In genomic region chr10:5563991-5564536, GRCh38 we compare ENCODE assay signal across 8 cellular contexts. TPM values are rescaled to one million over a fixed set of nuclear protein-coding genes. Genes with fewer than 3 reads are reported as not detected.
DNase-seq lines count a peak whose midpoint lies in the region; ATAC-seq, FAIRE-seq and TF ChIP-seq lines count a peak whose summit lies in the region.

No MANE protein-coding gene starts in this region.

- no peaks in the 10 kb centered on the region for H3K27me3 ChIP-seq in right atrium auricular region

- no peaks in the 10 kb centered on the region for H3K9me3 ChIP-seq in right atrium auricular region

- H3K27me3 Mint-ChIP-seq in activated T-helper 1 cell treated with anti-CD3 and anti-CD28 coated beads, Interleukin-12 subunit alpha, Interleukin-12 subunit beta, Interleukin-2, Interleukin-4 antibody, amounts not matched to agents 30 ng/mL and 10 ng/mL and 1 ng/mL, durations not matched to agents 14 hours and 24 hours and 36 hours (ENCODE audit: insufficient read depth): peaks cover 4% of the 10 kb centered on the region

- H3K4me3 ChIP-seq in right atrium auricular region: no peak overlapping the region

- no peak for ATAC-seq in left lobe of liver
- peak; percentile 60 for ATAC-seq in stimulated activated naive CD8-positive, alpha-beta T cell treated with anti-CD3 and anti-CD28 coated beads, Interleukin-15, Interleukin-2, amounts not matched to agents 100 U/mL and 50 U/mL, for 24 hours

- peaks cover 19% of the 10 kb centered on the region for H3K4me1 Mint-ChIP-seq in activated T-helper 1 cell treated with anti-CD3 and anti-CD28 coated beads, Interleukin-12 subunit alpha, Interleukin-12 subunit beta, Interleukin-2, Interleukin-4 antibody, amounts not matched to agents 30 ng/mL and 10 ng/mL and 1 ng/mL, durations not matched to agents 14 hours and 24 hours and 36 hours (ENCODE audit: low read depth)

- peak; percentile 42 for DNase-seq in OCI-M1 (lab: John Stamatoyannopoulos, UW)
- peak; percentile 25 for DNase-seq in activated T-helper 1 cell treated with anti-CD3 and anti-CD28 coated beads, Interleukin-12 subunit alpha, Interleukin-12 subunit beta, Interleukin-2, Interleukin-4 antibody, amounts not matched to agents 30 ng/mL and 10 ng/mL and 1 ng/mL, durations not matched to agents 14 hours and 24 hours and 36 hours (ENCODE audit: low spot score)
- DNase-seq in left lobe of liver (ENCODE audit: low spot score): peak; percentile 37
- DNase-seq in stimulated activated naive CD8-positive, alpha-beta T cell treated with anti-CD3 and anti-CD28 coated beads, Interleukin-15, Interleukin-2, amounts not matched to agents 100 U/mL and 50 U/mL, for 24 hours: peak; percentile 17
- no peak for DNase-seq in SHP77 (lab: John Stamatoyannopoulos, UW)
- no peak for DNase-seq in Ammon's horn (ENCODE audit: low spot score)
- no peak for DNase-seq in right atrium auricular region (ENCODE audit: low spot score)
- DNase-seq in D721Med (ENCODE audit: insufficient read length, low spot score): no peak

- TF ChIP-seq CTCF in right atrium auricular region (IDR thresholded peaks at IDR 0.05) (no peak), D721Med (IDR thresholded peaks at IDR 0.05; ENCODE audit: insufficient read depth, missing control alignments) (no peak)

- H3K4me3 Mint-ChIP-seq in activated T-helper 1 cell treated with anti-CD3 and anti-CD28 coated beads, Interleukin-12 subunit alpha, Interleukin-12 subunit beta, Interleukin-2, Interleukin-4 antibody, amounts not matched to agents 30 ng/mL and 10 ng/mL and 1 ng/mL, durations not matched to agents 14 hours and 24 hours and 36 hours: peak overlapping the region; percentile 71

- no peak overlapping the region for H3K27ac ChIP-seq in right atrium auricular region

- no peaks in the 10 kb centered on the region for H3K36me3 ChIP-seq in right atrium auricular region

- peak overlapping the region; percentile 85 for H3K27ac Mint-ChIP-seq in activated T-helper 1 cell treated with anti-CD3 and anti-CD28 coated beads, Interleukin-12 subunit alpha, Interleukin-12 subunit beta, Interleukin-2, Interleukin-4 antibody, amounts not matched to agents 30 ng/mL and 10 ng/mL and 1 ng/mL, durations not matched to agents 14 hours and 24 hours and 36 hours

- no peaks in the 10 kb centered on the region for H3K9me3 Mint-ChIP-seq in activated T-helper 1 cell treated with anti-CD3 and anti-CD28 coated beads, Interleukin-12 subunit alpha, Interleukin-12 subunit beta, Interleukin-2, Interleukin-4 antibody, amounts not matched to agents 30 ng/mL and 10 ng/mL and 1 ng/mL, durations not matched to agents 14 hours and 24 hours and 36 hours

- intact Hi-C loops in activated T-helper 1 cell treated with anti-CD3 and anti-CD28 coated beads, Interleukin-12 subunit alpha, Interleukin-12 subunit beta, Interleukin-2, Interleukin-4 antibody, amounts not matched to agents 30 ng/mL and 10 ng/mL and 1 ng/mL, durations not matched to agents 14 hours and 24 hours and 36 hours (cut with micrococcal nuclease): loop anchor here (2.0 kb wide), 1 partner anchor 15 kb away; no protein-coding TSS in a partner anchor

- H3K36me3 Mint-ChIP-seq in activated T-helper 1 cell treated with anti-CD3 and anti-CD28 coated beads, Interleukin-12 subunit alpha, Interleukin-12 subunit beta, Interleukin-2, Interleukin-4 antibody, amounts not matched to agents 30 ng/mL and 10 ng/mL and 1 ng/mL, durations not matched to agents 14 hours and 24 hours and 36 hours (ENCODE audit: low read depth): no peaks in the 10 kb centered on the region

- no peak for FAIRE-seq in D721Med (lab: Jason Lieb, UNC)

- no peaks in the 10 kb centered on the region for H3K4me1 ChIP-seq in right atrium auricular region

RNA-seq across cellular contexts. Expression of gene CALML3, which starts 39.3 kb away (rescaled TPM):
- total RNA-seq in activated T-helper 1 cell treated with anti-CD3 and anti-CD28 coated beads, Interleukin-12 subunit alpha, Interleukin-12 subunit beta, Interleukin-2, Interleukin-4 antibody, amounts not matched to agents 30 ng/mL and 10 ng/mL and 1 ng/mL, durations not matched to agents 14 hours and 24 hours and 36 hours: not detected in 2 replicates
- total RNA-seq in left lobe of liver (not detected), right atrium auricular region (not detected)

Comparison
In these comparisons a context has a peak if more than half of its experiments do, and no peak if none do; other contexts are left out.
1. DNase-seq: peak in OCI-M1 (single experiment), activated T-helper 1 cell treated with anti-CD3 and anti-CD28 coated beads, Interleukin-12 subunit alpha, Interleukin-12 subunit beta, Interleukin-2, Interleukin-4 antibody, amounts not matched to agents 30 ng/mL and 10 ng/mL and 1 ng/mL, durations not matched to agents 14 hours and 24 hours and 36 hours (single experiment), left lobe of liver (single experiment) and stimulated activated naive CD8-positive, alpha-beta T cell treated with anti-CD3 and anti-CD28 coated beads, Interleukin-15, Interleukin-2, amounts not matched to agents 100 U/mL and 50 U/mL, for 24 hours (single experiment); none in SHP77 (0 of 2), Ammon's horn (single experiment), right atrium auricular region (single experiment) and D721Med (single experiment).